ENCODE assay signal across 8 cellular contexts in genomic region chrX:103407776-103408175, GRCh38. TPM values are rescaled to one million over a fixed set of nuclear protein-coding genes. Genes with fewer than 3 reads are reported as not detected.
"Had no signal": no experiment of that assay in that cellular context is flagged by ENCODE, and none has a peak within 500 bp of the region (broad histone marks: within the 10 kb centered on the region; RNA-seq: fewer than 3 reads in every experiment).

No MANE protein-coding gene starts in this region.

- ATAC-seq: HepG2, K562 had no signal

- DNase-seq: IMR-90, KBM-7, KG1 had no signal

- H3K27ac ChIP-seq: HL-60 had no signal

- H3K9me3 Mint-ChIP-seq: IgD-negative memory B cell had no signal

- H3K4me3 Mint-ChIP-seq: IgD-negative memory B cell had no signal

- H3K36me3 Mint-ChIP-seq: IgD-negative memory B cell had no signal

- H3K27ac Mint-ChIP-seq: IgD-negative memory B cell had no signal

RNA-seq across cellular contexts. Expression of gene BEX3, which starts 31.4 kb away (rescaled TPM):
- total RNA-seq: HT-29 had no signal
